ENCODE assay signal across 17 cellular contexts in genomic region chr7:33157311-33157710, GRCh38. TPM values are rescaled to one million over a fixed set of nuclear protein-coding genes. Genes with fewer than 3 reads are reported as not detected.
A peak's percentile ranks its signal among the peaks of the same experiment; 100 is the strongest.
DNase-seq lines count a peak whose midpoint lies in the region; ATAC-seq and TF ChIP-seq lines count a peak whose summit lies in the region.
"Had no signal": no experiment of that assay in that cellular context is flagged by ENCODE, and none has a peak within 500 bp of the region (broad histone marks: within the 10 kb centered on the region; RNA-seq: fewer than 3 reads in every experiment).

No MANE protein-coding gene starts in this region.

- DNase-seq in MM.1S = peak; percentile 33
- DNase-seq in caudate nucleus (lab: John Stamatoyannopoulos, UW) = no peak
- no peak for DNase-seq in hepatocyte (ENCODE audit: low spot score)
- DNase-seq in suprapubic skin (ENCODE audit: low spot score in 2 of 2) = no peak
- DNase-seq in NCI-H2081 (lab: John Stamatoyannopoulos, UW) = no peak
- no peak for DNase-seq in left lung
- no peak for DNase-seq in activated effector memory CD4-positive, alpha-beta T cell treated with Interleukin-2 at 50 U/mL for 16 hours
- DNase-seq: activated CD4-positive, alpha-beta T cell treated with anti-CD3 and anti-CD28 coated beads, Interleukin-2, amount 50 U/mL, for 4 hours; activated T-cell treated with anti-CD3 and anti-CD28 coated beads, Interleukin-2, amount 50 U/mL, for 24 hours; head of caudate nucleus; NCI-H187; sigmoid colon; stimulated activated CD4-positive, alpha-beta T cell treated with anti-CD3 and anti-CD28 coated beads, Interleukin-4, amount 100 ng/mL, for 24 hours; T-cell had no signal

- no peaks in the 10 kb centered on the region for H3K36me3 ChIP-seq in MM.1S (replicated peaks; ENCODE audit: insufficient read depth, low read length)
- H3K36me3 ChIP-seq in hepatocyte (replicated peaks; ENCODE audit: insufficient read depth, low read depth) = no peaks in the 10 kb centered on the region
- no peaks in the 10 kb centered on the region for H3K36me3 ChIP-seq in suprapubic skin
- H3K36me3 ChIP-seq in left lung = no peaks in the 10 kb centered on the region
- H3K36me3 ChIP-seq: BLaER1 treated with 17β-estradiol and CSF1 and Interleukin-3, amounts not matched to agents 10 nM and 100 nM had no signal

- no peak overlapping the region for H3K27ac ChIP-seq in MM.1S (ENCODE audit: low read length)
- H3K27ac ChIP-seq in caudate nucleus (ENCODE audit: low read depth, low read length) = peak overlapping the region; percentile 34
- H3K27ac ChIP-seq in hepatocyte = peak overlapping the region; percentile 57
- H3K27ac ChIP-seq in suprapubic skin = peak overlapping the region; percentile 43
- no peak overlapping the region for H3K27ac ChIP-seq in left lung
- H3K27ac ChIP-seq: BLaER1 treated with 17β-estradiol and CSF1 and Interleukin-3, amounts not matched to agents 10 nM and 100 nM had no signal

- H4K20me1 ChIP-seq in MM.1S (ENCODE audit: insufficient read depth, low read length) (no peaks in the 10 kb centered on the region), hepatocyte (ENCODE audit: insufficient read depth, poor library complexity, severe bottlenecking) (no peaks in the 10 kb centered on the region)
- H4K20me1 ChIP-seq: BLaER1 treated with 17β-estradiol and CSF1 and Interleukin-3, amounts not matched to agents 10 nM and 100 nM had no signal

- H3K4me3 ChIP-seq in MM.1S (ENCODE audit: low read length) (no peak overlapping the region), hepatocyte (no peak overlapping the region), suprapubic skin (no peak overlapping the region), left lung (no peak overlapping the region)
- H3K4me3 ChIP-seq: BLaER1 treated with 17β-estradiol and CSF1 and Interleukin-3, amounts not matched to agents 10 nM and 100 nM; GM12878; sigmoid colon had no signal

- no peaks in the 10 kb centered on the region for H3K27me3 ChIP-seq in MM.1S (replicated peaks; ENCODE audit: insufficient read depth, low read length)
- H3K27me3 ChIP-seq in hepatocyte = no peaks in the 10 kb centered on the region
- no peaks in the 10 kb centered on the region for H3K27me3 ChIP-seq in suprapubic skin
- no peaks in the 10 kb centered on the region for H3K27me3 ChIP-seq in left lung
- H3K27me3 ChIP-seq: BLaER1 treated with 17β-estradiol and CSF1 and Interleukin-3, amounts not matched to agents 10 nM and 100 nM; sigmoid colon had no signal

- no peak for TF ChIP-seq CTCF in MM.1S (IDR thresholded peaks at IDR 0.05; ENCODE audit: low read length)
- TF ChIP-seq CTCF in hepatocyte (IDR thresholded peaks at IDR 0.05; ENCODE audit: poor library complexity) = no peak
- TF ChIP-seq CTCF in suprapubic skin (IDR thresholded peaks at IDR 0.05) = no peak
- TF ChIP-seq CTCF in left lung (IDR thresholded peaks at IDR 0.05) = no peak

- H3K9me2 ChIP-seq in MM.1S (replicated peaks; ENCODE audit: insufficient read depth, low read length) (no peaks in the 10 kb centered on the region), hepatocyte (replicated peaks; ENCODE audit: insufficient read depth) (no peaks in the 10 kb centered on the region)

- intact Hi-C loops in left lung (cut with DNase I) = no loop called here

- H2AFZ ChIP-seq in MM.1S (ENCODE audit: low read length) (no peak overlapping the region), hepatocyte (no peak overlapping the region)

- no peak for ATAC-seq in left lung
- ATAC-seq: GM12878, HepG2, T-cell had no signal

- TF ChIP-seq EP300 in suprapubic skin (IDR thresholded peaks at IDR 0.05) = no peak

- H3K4me1 ChIP-seq in MM.1S (ENCODE audit: low read length) (peaks cover 13% of the 10 kb centered on the region; the same call in 1 of the 2 replicates), hepatocyte (ENCODE audit: insufficient read depth) (peaks cover 4% of the 10 kb centered on the region), suprapubic skin (no peaks in the 10 kb centered on the region), left lung (peaks cover 0 to 4% of the 10 kb centered on the region in 2 donors)
- H3K4me1 ChIP-seq: sigmoid colon had no signal

- no peaks in the 10 kb centered on the region for H3F3A ChIP-seq in MM.1S (ENCODE audit: insufficient read depth, low read length)

- H3K9ac ChIP-seq in MM.1S (ENCODE audit: low read length) = no peak overlapping the region
- H3K9ac ChIP-seq: BLaER1 treated with 17β-estradiol and CSF1 and Interleukin-3, amounts not matched to agents 10 nM and 100 nM had no signal

- WGBS in hepatocyte (ENCODE audit: low lambda C conversion rate, missing lambda C conversion rate) = 23% methylated on average over 1 of the region's 1 CpG
- WGBS in suprapubic skin = 29% methylated on average over 1 of the region's 1 CpG

- H3K79me2 ChIP-seq in MM.1S (ENCODE audit: low read length) = no peaks in the 10 kb centered on the region
- H3K79me2 ChIP-seq in hepatocyte = no peaks in the 10 kb centered on the region

- no peaks in the 10 kb centered on the region for H3K9me3 ChIP-seq in MM.1S (replicated peaks; ENCODE audit: insufficient read depth, low read length)
- no peaks in the 10 kb centered on the region for H3K9me3 ChIP-seq in hepatocyte (ENCODE audit: low read depth)
- H3K9me3 ChIP-seq in suprapubic skin = no peaks in the 10 kb centered on the region
- no peaks in the 10 kb centered on the region for H3K9me3 ChIP-seq in left lung
- H3K9me3 ChIP-seq: sigmoid colon had no signal

- TF ChIP-seq POLR2A in suprapubic skin (IDR thresholded peaks at IDR 0.05) = no peak

- peak overlapping the region; percentile 20; the same call in 1 of the 2 replicates for H3K4me2 ChIP-seq in MM.1S (ENCODE audit: low read depth, low read length)
- no peak overlapping the region for H3K4me2 ChIP-seq in hepatocyte

RNA-seq across cellular contexts. Expression of gene BBS9, which starts 27.9 kb away (rescaled TPM):
- total RNA-seq in hepatocyte (12.3 and 13.1 TPM in 2 replicates), suprapubic skin (10 to 100 TPM; 16.4 to 26.0 (median 21.4) TPM), left lung (10 to 100 TPM; 18.2 to 22.4 TPM)
- 10.1 and 10.5 TPM in 2 replicates for polyA plus RNA-seq in hepatocyte

RNA-seq across cellular contexts. Expression of gene RP9, which starts 48.1 kb away (rescaled TPM):
- total RNA-seq in hepatocyte (7.9 and 12.5 TPM in 2 replicates), suprapubic skin (10 to 100 TPM in 2 of 4 donors, 1 to 10 TPM in 2; 6.5 to 16.9 (median 9.3) TPM), left lung (10 to 100 TPM; 11.3 to 11.5 TPM)
- polyA plus RNA-seq in hepatocyte = 18.0 and 18.7 TPM in 2 replicates

Comparison
In these comparisons a context has a peak if more than half of its experiments do, and no peak if none do; other contexts are left out.
1. H3K27ac ChIP-seq: peak in caudate nucleus (single experiment), hepatocyte (single experiment) and suprapubic skin (single experiment); none in MM.1S (single experiment) and left lung (0 of 2).